18 cellular contexts compared by ENCODE assay signal in genomic region chr15:53910236-53910849, GRCh38.
DNase-seq lines count a peak whose midpoint lies in the region; ATAC-seq, FAIRE-seq and TF ChIP-seq lines count a peak whose summit lies in the region.
"Had no signal": no experiment of that assay in that cellular context is flagged by ENCODE, and none has a peak within 500 bp of the region (broad histone marks: within the 10 kb centered on the region; RNA-seq: fewer than 3 reads in every experiment).

No MANE protein-coding gene starts in this region.

- 90% methylated on average over 10 of the region's 12 CpGs; no CpG with 5 or more reads in 1 of the 2 experiments for WGBS in H1 (ENCODE audit: extremely low coverage in 1 of 2, insufficient coverage in 1 of 2, insufficient read length in 1 of 2, insufficient replicate concordance in 2 of 2, low coverage in 1 of 2, low lambda C conversion rate in 2 of 2, missing lambda C conversion rate in 1 of 2), 2 experiments

- H3K4me3 ChIP-seq in H1 (ENCODE audit: extremely low read depth in 1 of 4, insufficient read depth in 2 of 4, low read depth in 3 of 4, low read length in 4 of 4) (no peak overlapping the region), mucosa of descending colon (no peak overlapping the region)
- H3K4me3 ChIP-seq: ovary, vagina had no signal

- no peak overlapping the region for H3K4me2 ChIP-seq in H1 (ENCODE audit: insufficient read depth in 1 of 2, low read depth in 2 of 2, low read length in 2 of 2)
- H3K4me2 ChIP-seq: SK-N-SH had no signal

- no peak for TF ChIP-seq EP300 in H1 (IDR thresholded peaks at IDR 0.05; ENCODE audit: borderline replicate concordance in 1 of 2, low read depth in 2 of 2, low read length in 2 of 2)

- H2BK120ac ChIP-seq in H1 (replicated peaks; ENCODE audit: low read depth, low read length) = no peak overlapping the region

- H2BK5ac ChIP-seq in H1 (ENCODE audit: low read depth, low read length) = no peak overlapping the region

- H3K27ac ChIP-seq in C4-2B (peak overlapping the region; percentile 26; the same call in 1 of the 2 replicates), H1 (ENCODE audit: low read depth, low read length) (no peak overlapping the region)
- H3K27ac ChIP-seq: ovary, vagina had no signal

- no peaks in the 10 kb centered on the region for H3K27me3 ChIP-seq in H1 (replicated peaks in 1 of 4; ENCODE audit: control insufficient read depth in 3 of 4, extremely low read depth in 1 of 4, insufficient read depth in 3 of 4, low read length in 3 of 4)
- H3K27me3 ChIP-seq: ovary, vagina had no signal

- H3K23me2 ChIP-seq in H1 (ENCODE audit: low read depth, low read length) = no peaks in the 10 kb centered on the region; the same call in 1 of the 2 replicates

- H2AK5ac ChIP-seq in H1 (ENCODE audit: low read depth, low read length) = no peak overlapping the region

- no peaks in the 10 kb centered on the region for H4K20me1 ChIP-seq in H1 (replicated peaks in 1 of 2; ENCODE audit: control insufficient read depth in 1 of 2, insufficient read depth in 2 of 2, low read length in 2 of 2)

- POLR2A ChIA-PET in H1 (lab: Charles Lee; ENCODE audit: partially characterized antibody) = no interaction called here

- peaks cover 0 to 7% of the 10 kb centered on the region in 2 experiments; a peak in 2 of 4 replicates for H3K9me3 ChIP-seq in H1 (ENCODE audit: insufficient read depth in 2 of 2, low read depth in 1 of 2, low read length in 1 of 2)
- no peaks in the 10 kb centered on the region for H3K9me3 ChIP-seq in mucosa of descending colon
- H3K9me3 ChIP-seq: ovary, SK-N-SH, vagina had no signal

- no peak overlapping the region for H3K9ac ChIP-seq in H1 (replicated peaks in 1 of 4; ENCODE audit: extremely low read depth in 1 of 4, low read depth in 3 of 4, low read length in 3 of 4)
- H3K9ac ChIP-seq: SK-N-SH had no signal

- no peak overlapping the region for H3K4ac ChIP-seq in H1 (replicated peaks; ENCODE audit: insufficient read length, low read depth, low read length)

- CTCF ChIA-PET in H1 (lab: Charles Lee; ENCODE audit: partially characterized antibody) = interaction anchor here (0.9 to 1.2 kb wide), 2 partner anchors 11 to 19 kb away, joined by 3 to 5 read pairs; no protein-coding TSS in a partner anchor

- no peaks in the 10 kb centered on the region for H3K79me1 ChIP-seq in H1 (ENCODE audit: low read depth, low read length)

- H4K5ac ChIP-seq in H1 (ENCODE audit: insufficient read length, low read depth, low read length) = no peak overlapping the region

- H2AFZ ChIP-seq in H1 (ENCODE audit: low read length) = peak overlapping the region; percentile 44; the same call in 1 of the 2 replicates

- H2BK12ac ChIP-seq in H1 (ENCODE audit: low read depth, low read length) = no peak overlapping the region

- ATAC-seq in mucosa of descending colon = peak; percentile 74
- ATAC-seq in GM19452 (IDR thresholded peaks at IDR 0.05; ENCODE audit: unreplicated experiment) = no peak
- ATAC-seq: activated T-cell treated with anti-CD3 and anti-CD28 coated beads, Interleukin-2, amount 50 U/mL, for 72 hours; HCT116; stimulated activated naive B cell treated with anti-CD40 and anti-IgM and Interleukin-4, amounts not matched to agents 10 μg/mL and 1 μg/mL and 100 μg/mL, for 72 hours had no signal

- H3K23ac ChIP-seq in H1 (ENCODE audit: insufficient read length) = no peak overlapping the region

- no peak for TF ChIP-seq POLR2A in H1 (IDR thresholded peaks at IDR 0.05; ENCODE audit: control extremely low read depth in 1 of 2, low read depth in 2 of 2, low read length in 2 of 2)

- TF ChIP-seq RAD21 in H1 (IDR thresholded peaks at IDR 0.05 in 1 of 2, conservative IDR thresholded peaks at IDR 0.05 in 1 of 2; ENCODE audit: low read depth in 2 of 2, low read length in 2 of 2) = no peak

- H3K4me1 ChIP-seq in H1 (replicated peaks in 1 of 4; ENCODE audit: control insufficient read depth in 3 of 4, insufficient read depth in 4 of 4, low read length in 3 of 4) (no peaks in the 10 kb centered on the region; a peak in 1 of 7 replicates), mucosa of descending colon (ENCODE audit: low read depth) (no peaks in the 10 kb centered on the region)
- H3K4me1 ChIP-seq: vagina had no signal

- no peak overlapping the region for H2BK20ac ChIP-seq in H1 (ENCODE audit: low read length)

- H4K91ac ChIP-seq in H1 (replicated peaks; ENCODE audit: insufficient read length, low read length) = no peak overlapping the region

- intact Hi-C loops in mucosa of descending colon (cut with DNase I, micrococcal nuclease) = no loop called here

- TF ChIP-seq CTCF in C4-2B (conservative IDR thresholded peaks at IDR 0.05) (no peak), H1 (IDR thresholded peaks at IDR 0.05; ENCODE audit: control extremely low read depth in 1 of 3, insufficient read depth in 1 of 3, low read depth in 1 of 3, low read length in 3 of 3) (no peak), mucosa of descending colon (IDR thresholded peaks at IDR 0.05) (no peak)

- no peak overlapping the region for H3K18ac ChIP-seq in H1 (ENCODE audit: extremely low read depth, low read length)

- H3K79me2 ChIP-seq in H1 (ENCODE audit: control insufficient read depth in 1 of 2, insufficient read depth in 2 of 2, low read length in 2 of 2) = no peaks in the 10 kb centered on the region

- no peak overlapping the region for H3K56ac ChIP-seq in H1 (replicated peaks; ENCODE audit: insufficient read length, low read depth, low read length)

- no peak for FAIRE-seq in H1 (lab: Jason Lieb, UNC)
- FAIRE-seq: colon had no signal

- no peak overlapping the region for H2BK15ac ChIP-seq in H1 (ENCODE audit: low read length)

- peak overlapping the region; percentile 74; the same call in 1 of the 2 replicates for H4K8ac ChIP-seq in H1 (ENCODE audit: extremely low read depth, insufficient read depth, low read length)

- H3K36me3 ChIP-seq in H1 (ENCODE audit: control insufficient read depth in 2 of 4, insufficient read depth in 4 of 4, low read length in 3 of 4) = no peaks in the 10 kb centered on the region
- no peaks in the 10 kb centered on the region for H3K36me3 ChIP-seq in mucosa of descending colon (ENCODE audit: low read depth)
- H3K36me3 ChIP-seq: ovary, vagina had no signal

- DNase-seq in NCI-H69 (lab: John Stamatoyannopoulos, UW) (peak; percentile 88), H1 (ENCODE audit: low read depth in 1 of 2, low spot score in 2 of 2) (no peak), mucosa of descending colon (peak in 1 of 3 donors; percentile 17), NCI-H2107 (lab: John Stamatoyannopoulos, UW) (no peak), SKM-1 treated with dmso at 0.1 percent for 144 hours (lab: John Stamatoyannopoulos, UW; ENCODE audit: unreplicated experiment) (no peak)
- no peak for DNase-seq in activated CD4-positive, CD25-positive, alpha-beta regulatory T cell treated with anti-CD3 and anti-CD28 coated beads, Interleukin-2, amount 50 U/mL, for 72 hours
- DNase-seq: activated CD4-positive, alpha-beta memory T cell treated with anti-CD3 and anti-CD28 coated beads, Interleukin-2, amount 10 ng/mL, durations not matched to agents 7 days and 5 days; activated T-cell treated with anti-CD3 and anti-CD28 coated beads, Interleukin-2, amount 50 U/mL, for 72 hours; NCI-H1048; NCI-H2171 treated with DMSO at 0.1 percent for 48 hours; ovary; SK-N-SH; stimulated activated naive B cell treated with anti-CD40 and anti-IgM and Interleukin-4, amounts not matched to agents 10 μg/mL and 1 μg/mL and 100 μg/mL, for 72 hours had no signal

- H3K14ac ChIP-seq in H1 (ENCODE audit: insufficient read length) = no peak overlapping the region

TF ChIP-seq in H1, 55 proteins besides CTCF, POLR2A, EP300 and RAD21:
- TF ChIP-seq GABPA (IDR thresholded peaks at IDR 0.05; ENCODE audit: borderline replicate concordance, insufficient read depth, low read length) (no peak), SRF (IDR thresholded peaks at IDR 0.05; ENCODE audit: low read depth, low read length) (no peak)
